ENCODE assay signal across 1 cellular context in the genomic region with DNA sequence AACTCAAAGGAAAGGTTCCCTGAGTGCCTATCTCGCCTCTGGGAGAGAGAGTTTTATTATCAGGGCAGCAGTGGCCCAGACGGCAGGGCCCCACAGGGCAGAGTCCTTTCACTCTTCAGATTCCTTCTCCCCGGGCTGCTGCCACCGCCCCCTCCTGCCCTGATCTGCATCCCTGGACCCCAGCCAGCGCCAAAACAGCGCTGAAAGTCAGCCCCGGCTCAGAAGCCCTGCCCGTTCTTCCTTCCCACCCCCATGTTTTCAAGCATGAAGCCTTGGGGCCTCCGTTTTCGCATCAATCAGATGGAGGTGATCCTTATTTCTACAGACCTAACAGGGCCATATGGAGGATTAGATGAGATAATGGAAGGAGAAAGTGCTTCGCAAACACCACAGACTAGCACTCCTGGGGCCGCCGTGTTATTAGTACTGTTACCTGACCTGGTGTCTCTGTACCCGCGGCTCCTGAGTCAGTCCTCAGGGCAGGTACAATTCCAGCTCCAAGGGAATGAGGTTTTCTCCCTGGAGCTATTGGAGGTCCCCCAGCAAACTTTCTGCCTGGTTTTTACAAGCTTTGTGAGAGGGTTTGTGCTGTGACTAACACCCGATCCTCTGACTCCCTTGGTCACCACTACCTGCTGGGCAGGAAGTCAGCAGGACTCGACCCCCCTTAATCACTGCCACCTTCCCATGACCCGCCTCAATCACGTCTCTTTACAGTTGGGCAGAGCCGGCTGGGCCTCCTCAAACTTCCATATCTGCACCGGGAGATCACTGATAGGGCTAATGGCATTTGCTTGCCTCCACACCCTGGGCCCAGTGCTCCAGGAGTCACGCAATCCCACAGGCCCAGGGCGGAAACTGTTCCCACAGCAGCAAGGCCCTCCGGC.
TF ChIP-seq lines count a peak whose summit lies in the region.

No MANE protein-coding gene starts in this region.

TF ChIP-seq in IMR-90, 13 proteins besides CTCF, POLR2A, EP300 and RAD21 (continued from another document):
- no peak for TF ChIP-seq MAZ (IDR thresholded peaks at IDR 0.05; ENCODE audit: borderline replicate concordance, low read depth, low read length)
